Comparison of ENCODE assay signal across 8 cellular contexts in the genomic region with DNA sequence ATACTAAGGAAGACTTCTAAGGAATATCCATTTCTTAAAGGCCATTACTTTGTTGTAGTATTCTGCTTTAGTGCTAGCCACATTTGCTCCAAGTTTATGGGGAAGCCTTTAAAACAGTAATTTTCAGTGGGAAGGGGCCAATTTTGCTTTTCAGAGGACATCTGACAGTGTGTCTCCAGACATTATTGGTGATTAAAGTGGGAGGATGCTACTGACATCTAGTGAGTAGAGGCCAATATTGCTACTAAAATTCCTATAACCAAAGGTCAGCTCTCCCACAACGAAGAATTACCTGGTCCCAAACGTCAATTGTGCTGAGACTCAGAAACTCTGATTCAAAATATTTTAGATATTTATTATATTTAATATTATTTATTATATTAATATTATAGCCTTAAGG. TPM values are rescaled to one million over a fixed set of nuclear protein-coding genes. Genes with fewer than 3 reads are reported as not detected.
DNase-seq lines count a peak whose midpoint lies in the region; ATAC-seq and TF ChIP-seq lines count a peak whose summit lies in the region.

No MANE protein-coding gene starts in this region.

- no peaks in the 10 kb centered on the region for H3K36me3 ChIP-seq in Peyer's patch
- H3K36me3 ChIP-seq in fibroblast of lung (ENCODE audit: control insufficient read depth, insufficient read depth, low read length), result no peaks in the 10 kb centered on the region
- H3K36me3 ChIP-seq in thoracic aorta, result no peaks in the 10 kb centered on the region

- H3K4me1 ChIP-seq in Peyer's patch (peaks cover 0 to 15% (median 4%) of the 10 kb centered on the region in 4 donors), fibroblast of lung (ENCODE audit: control insufficient read depth, extremely low read depth, insufficient read depth, low read length) (no peaks in the 10 kb centered on the region), thoracic aorta (ENCODE audit: control insufficient read depth in 1 of 2, low read depth in 2 of 2) (peaks cover 6 to 12% of the 10 kb centered on the region in 2 donors)

- no peak overlapping the region for H3K27ac ChIP-seq in Peyer's patch
- no peak overlapping the region for H3K27ac ChIP-seq in fibroblast of lung (ENCODE audit: insufficient read depth, low read length)
- no peak overlapping the region for H3K27ac ChIP-seq in thoracic aorta

- no peak overlapping the region for H3K4me2 ChIP-seq in fibroblast of lung (ENCODE audit: extremely low read depth, insufficient read depth, low read length)

- H3K9ac ChIP-seq in fibroblast of lung (ENCODE audit: insufficient read depth, low read length), result no peak overlapping the region

- TF ChIP-seq POLR2A in Peyer's patch (IDR thresholded peaks at IDR 0.05), result no peak

- no peak overlapping the region for H2AFZ ChIP-seq in fibroblast of lung (ENCODE audit: low read length)

- ATAC-seq in thoracic aorta (ENCODE audit: insufficient number of reproducible peaks, low FRiP score, low read depth), result no peak
- ATAC-seq in activated CD4-positive, CD25-positive, alpha-beta regulatory T cell treated with anti-CD3 and anti-CD28 coated beads, Interleukin-2, amount 50 U/mL, for 24 hours, result no peak

- H4K20me1 ChIP-seq in fibroblast of lung (ENCODE audit: control insufficient read depth, extremely low read depth, insufficient read depth, low read length), result no peaks in the 10 kb centered on the region

- TF ChIP-seq CTCF in Peyer's patch (IDR thresholded peaks at IDR 0.05) (peak in 5 of 6 experiments; percentile 34 to 83 (median 65)), fibroblast of lung (conservative IDR thresholded peaks at IDR 0.05 in 1 of 2, IDR thresholded peaks at IDR 0.05 in 1 of 2; ENCODE audit: low read depth in 1 of 2, low read length in 2 of 2) (peak; percentile 46 to 50), thoracic aorta (IDR thresholded peaks at IDR 0.05) (peak; percentile 17)

- H3K27me3 ChIP-seq in Peyer's patch (no peaks in the 10 kb centered on the region), fibroblast of lung (ENCODE audit: control insufficient read depth, insufficient read depth, low read length) (no peaks in the 10 kb centered on the region), thoracic aorta (replicated peaks; ENCODE audit: insufficient read depth) (no peaks in the 10 kb centered on the region)

- H3K79me2 ChIP-seq in fibroblast of lung (ENCODE audit: control insufficient read depth, insufficient read depth, low read length), result no peaks in the 10 kb centered on the region

- H3K9me3 ChIP-seq in Peyer's patch, result no peaks in the 10 kb centered on the region
- no peaks in the 10 kb centered on the region for H3K9me3 ChIP-seq in fibroblast of lung (ENCODE audit: control insufficient read depth, insufficient read depth, low read depth, low read length)
- no peaks in the 10 kb centered on the region for H3K9me3 ChIP-seq in thoracic aorta

- peak; percentile 28 for DNase-seq in AG08395 (ENCODE audit: low spot score)
- peak; percentile 37 for DNase-seq in H4 (ENCODE audit: low spot score)
- DNase-seq in Peyer's patch, result no peak
- DNase-seq in fibroblast of lung (ENCODE audit: low read depth in 2 of 2), result peak; percentile 22 to 45
- no peak for DNase-seq in thoracic aorta (ENCODE audit: low spot score)
- no peak for DNase-seq in ecto neural progenitor cell (ENCODE audit: low spot score)
- DNase-seq in KG1 (lab: John Stamatoyannopoulos, UW), result no peak

- no peak overlapping the region for H3K4me3 ChIP-seq in Peyer's patch
- no peak overlapping the region for H3K4me3 ChIP-seq in fibroblast of lung (replicated peaks in 1 of 4; ENCODE audit: control extremely low read depth in 1 of 4, insufficient read depth in 1 of 4, low read depth in 3 of 4, low read length in 4 of 4)
- no peak overlapping the region for H3K4me3 ChIP-seq in thoracic aorta

RNA-seq across cellular contexts. Expression of gene SLC28A2, which starts 24.8 kb away (rescaled TPM):
- not detected in 2 replicates for total RNA-seq in H4 (2014; rRNA removed; shearing (Covaris generic))
- total RNA-seq in Peyer's patch, result 10 to 100 TPM in 3 of 4 donors, under 1 TPM in 1; 0.83 to 75.1 (median 64.6) TPM
- not detected in 2 replicates for total RNA-seq in fibroblast of lung
- polyA plus RNA-seq in fibroblast of lung, result not detected in 2 replicates
- polyA plus RNA-seq in fibroblast of lung (2012), result not detected in 2 replicates
- polyA minus RNA-seq in fibroblast of lung (ENCODE audit: low replicate concordance), result not detected in 2 replicates
- total RNA-seq in thoracic aorta, result not detected

Comparison
In these comparisons a context has a peak if more than half of its experiments do, and no peak if none do; other contexts are left out.
1. DNase-seq: peak in AG08395 (single experiment), H4 (single experiment) and fibroblast of lung (2 of 2); none in Peyer's patch (0 of 3), thoracic aorta (single experiment), ecto neural progenitor cell (single experiment) and KG1 (single experiment).
2. Peak in every context shown above with its lines, with median percentiles within 50 percentile points of each other: CTCF ChIP-seq.